ENCODE assay signal across 9 cellular contexts in the genomic region with DNA sequence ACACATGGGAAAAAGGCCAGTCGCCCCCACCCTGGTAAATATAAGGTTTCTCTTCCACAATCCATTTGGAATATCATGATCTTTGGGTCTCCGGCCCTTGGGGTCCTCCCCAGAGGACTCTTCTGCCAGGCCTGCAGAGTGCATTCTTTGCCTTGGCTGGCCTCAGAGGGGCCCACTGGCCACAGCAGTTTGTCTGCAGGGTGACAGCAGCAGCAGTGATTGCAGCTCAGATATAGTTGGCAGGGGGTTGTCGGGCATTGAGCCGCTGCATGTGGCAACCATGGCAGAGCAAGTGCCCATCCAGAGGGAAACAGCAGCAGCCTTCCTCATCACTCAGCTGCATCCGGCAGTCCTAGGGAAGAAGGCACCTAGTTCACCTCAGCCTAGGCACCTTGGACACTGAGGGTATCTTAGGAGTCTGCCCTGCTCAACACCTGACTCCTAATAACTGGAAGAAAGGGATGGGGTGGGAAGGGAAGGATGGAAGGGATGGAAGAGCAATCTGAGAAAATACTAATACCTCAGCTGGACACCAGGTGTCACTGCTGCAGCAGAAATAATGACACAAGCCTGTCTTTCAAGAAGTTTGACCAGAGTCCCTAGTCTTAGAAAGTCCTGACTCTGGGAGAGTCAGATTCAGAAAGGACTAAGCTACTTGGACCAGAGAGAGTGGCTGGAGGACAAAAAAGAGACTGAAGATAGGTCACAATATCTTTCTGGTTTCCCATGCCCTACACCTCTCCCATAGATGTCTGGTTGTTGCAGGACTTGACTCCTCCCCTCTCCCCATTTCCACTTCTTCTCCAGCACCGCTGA. TPM values are rescaled to one million over a fixed set of nuclear protein-coding genes. Genes with fewer than 3 reads are reported as not detected.
DNase-seq lines count a peak whose midpoint lies in the region; ATAC-seq and TF ChIP-seq lines count a peak whose summit lies in the region.
"Had no signal": no experiment of that assay in that cellular context is flagged by ENCODE, and none has a peak within 500 bp of the region (broad histone marks: within the 10 kb centered on the region; RNA-seq: fewer than 3 reads in every experiment).

No MANE protein-coding gene starts in this region.

- no peak overlapping the region for H3K4me3 ChIP-seq in heart right ventricle

- H3K9me3 Mint-ChIP-seq in activated naive CD4-positive, alpha-beta T cell treated with anti-CD3 and anti-CD28 coated beads for 36 hours: no peaks in the 10 kb centered on the region
- H3K9me3 Mint-ChIP-seq: IgD-negative memory B cell had no signal

- no peaks in the 10 kb centered on the region for H3K36me3 Mint-ChIP-seq in activated naive CD4-positive, alpha-beta T cell treated with anti-CD3 and anti-CD28 coated beads for 36 hours (ENCODE audit: low read depth)
- H3K36me3 Mint-ChIP-seq: IgD-negative memory B cell had no signal

- no peaks in the 10 kb centered on the region for H3K27me3 Mint-ChIP-seq in activated naive CD4-positive, alpha-beta T cell treated with anti-CD3 and anti-CD28 coated beads for 36 hours (ENCODE audit: low read depth)

- peak; percentile 80 for TF ChIP-seq CTCF in GM10266 (IDR thresholded peaks at IDR 0.05; ENCODE audit: control insufficient read depth, insufficient read depth, low read depth, missing control alignments)
- TF ChIP-seq CTCF in heart right ventricle (IDR thresholded peaks at IDR 0.05): peak; percentile 54 to 77 (median 74)

- CTCF ChIA-PET in activated naive CD4-positive, alpha-beta T cell treated with anti-CD3 and anti-CD28 coated beads for 36 hours (lab: Charles Lee): interaction anchor here (0.6 to 11.3 kb wide), 27 partner anchors 10 to 1471 kb away, joined by 3 to 206 read pairs (median 5); a partner anchor contains a TSS

- peaks cover 0 to 31% (median 24%) of the 10 kb centered on the region in 9 donors for H3K4me1 ChIP-seq in heart right ventricle

- intact Hi-C loops in activated naive CD4-positive, alpha-beta T cell treated with anti-CD3 and anti-CD28 coated beads for 36 hours (cut with micrococcal nuclease): loop anchor here (1.0 kb wide), 2 partner anchors 10 to 85 kb away; no protein-coding TSS in a partner anchor
- intact Hi-C loops in heart right ventricle (cut with DNase I): no loop called here

- ATAC-seq in heart right ventricle: peak in 7 of 8 donors; percentile 35 to 63 (median 48)
- ATAC-seq in GM18858 (IDR thresholded peaks at IDR 0.05; ENCODE audit: unreplicated experiment): no peak

- H3K27ac Mint-ChIP-seq in activated naive CD4-positive, alpha-beta T cell treated with anti-CD3 and anti-CD28 coated beads for 36 hours: no peak overlapping the region
- H3K27ac Mint-ChIP-seq: IgD-negative memory B cell had no signal

- no peaks in the 10 kb centered on the region for H3K4me1 Mint-ChIP-seq in activated naive CD4-positive, alpha-beta T cell treated with anti-CD3 and anti-CD28 coated beads for 36 hours (ENCODE audit: low read depth)

- H3K27ac ChIP-seq in heart right ventricle: peak overlapping the region in 5 of 10 donors; percentile 21 to 61 (median 39)

- DNase-seq in Ammon's horn (ENCODE audit: low spot score): peak; percentile 63
- DNase-seq in GM10266 (ENCODE audit: extremely low spot score): peak; percentile 61
- peak; percentile 66 for DNase-seq in NCI-H69 (lab: John Stamatoyannopoulos, UW)
- peak; percentile 64 for DNase-seq in activated naive CD4-positive, alpha-beta T cell treated with anti-CD3 and anti-CD28 coated beads for 36 hours
- peak in 1 of 2 donors; percentile 48 for DNase-seq in heart right ventricle
- peak; percentile 57 for DNase-seq in retina
- DNase-seq in HK-2 (ENCODE audit: unreplicated experiment): no peak

- H3K9me3 ChIP-seq in heart right ventricle: no peaks in the 10 kb centered on the region

- WGBS in heart right ventricle, 2 donors: 82 to 85% methylated on average over 6 of the region's 6 CpGs

- H3K36me3 ChIP-seq in heart right ventricle: peaks cover 0 to 52% (median 0%) of the 10 kb centered on the region in 9 donors

- H3K27me3 ChIP-seq in heart right ventricle: no peaks in the 10 kb centered on the region

- H3K4me3 Mint-ChIP-seq in activated naive CD4-positive, alpha-beta T cell treated with anti-CD3 and anti-CD28 coated beads for 36 hours: no peak overlapping the region
- H3K4me3 Mint-ChIP-seq: IgD-negative memory B cell had no signal

RNA-seq across cellular contexts. Expression of a gene that starts 8.9 kb away (rescaled TPM):
- total RNA-seq in activated naive CD4-positive, alpha-beta T cell treated with anti-CD3 and anti-CD28 coated beads for 36 hours: 1 to 10 TPM; 2.1 to 2.8 TPM
- 10 to 100 TPM in 6 of 10 donors, 1 to 10 TPM in 4; 5.6 to 25.9 (median 11.1) TPM for total RNA-seq in heart right ventricle
- polyA plus RNA-seq in heart right ventricle: 1 to 10 TPM; 5.3 to 6.0 TPM

RNA-seq across cellular contexts. Expression of a gene that starts 16.5 kb away (rescaled TPM):
- total RNA-seq in activated naive CD4-positive, alpha-beta T cell treated with anti-CD3 and anti-CD28 coated beads for 36 hours: 10 to 100 TPM; 97.1 to 97.3 TPM
- total RNA-seq in heart right ventricle: 10 to 100 TPM; 13.2 to 30.9 (median 19.3) TPM
- 10 to 100 TPM; 14.9 to 18.2 TPM for polyA plus RNA-seq in heart right ventricle

RNA-seq across cellular contexts. Expression of a gene that starts 36.5 kb away (rescaled TPM):
- total RNA-seq in activated naive CD4-positive, alpha-beta T cell treated with anti-CD3 and anti-CD28 coated beads for 36 hours: 1 to 10 TPM; 8.3 to 9.3 TPM
- total RNA-seq in heart right ventricle: 1 to 10 TPM; 3.2 to 6.2 (median 4.8) TPM
- 1 to 10 TPM; 3.2 to 6.7 TPM for polyA plus RNA-seq in heart right ventricle

RNA-seq across cellular contexts. Expression of a gene that starts 44.2 kb away (rescaled TPM):
- 10 to 100 TPM; 81.0 to 92.8 TPM for total RNA-seq in activated naive CD4-positive, alpha-beta T cell treated with anti-CD3 and anti-CD28 coated beads for 36 hours
- total RNA-seq in heart right ventricle: 10 to 100 TPM; 41.5 to 52.6 (median 48.2) TPM
- 10 to 100 TPM in 1 of 2 donors, 1 to 10 TPM in 1; 7.8 to 75.1 TPM for polyA plus RNA-seq in heart right ventricle

RNA-seq across cellular contexts. Expression of a gene that starts 54.5 kb away (rescaled TPM):
- total RNA-seq in activated naive CD4-positive, alpha-beta T cell treated with anti-CD3 and anti-CD28 coated beads for 36 hours: 10 to 100 TPM; 53.5 to 61.2 TPM
- 10 to 100 TPM; 27.8 to 58.1 (median 36.1) TPM for total RNA-seq in heart right ventricle
- 10 to 100 TPM; 24.0 to 30.1 TPM for polyA plus RNA-seq in heart right ventricle
